ENCODE assay signal across 1 cellular context in the genomic region with DNA sequence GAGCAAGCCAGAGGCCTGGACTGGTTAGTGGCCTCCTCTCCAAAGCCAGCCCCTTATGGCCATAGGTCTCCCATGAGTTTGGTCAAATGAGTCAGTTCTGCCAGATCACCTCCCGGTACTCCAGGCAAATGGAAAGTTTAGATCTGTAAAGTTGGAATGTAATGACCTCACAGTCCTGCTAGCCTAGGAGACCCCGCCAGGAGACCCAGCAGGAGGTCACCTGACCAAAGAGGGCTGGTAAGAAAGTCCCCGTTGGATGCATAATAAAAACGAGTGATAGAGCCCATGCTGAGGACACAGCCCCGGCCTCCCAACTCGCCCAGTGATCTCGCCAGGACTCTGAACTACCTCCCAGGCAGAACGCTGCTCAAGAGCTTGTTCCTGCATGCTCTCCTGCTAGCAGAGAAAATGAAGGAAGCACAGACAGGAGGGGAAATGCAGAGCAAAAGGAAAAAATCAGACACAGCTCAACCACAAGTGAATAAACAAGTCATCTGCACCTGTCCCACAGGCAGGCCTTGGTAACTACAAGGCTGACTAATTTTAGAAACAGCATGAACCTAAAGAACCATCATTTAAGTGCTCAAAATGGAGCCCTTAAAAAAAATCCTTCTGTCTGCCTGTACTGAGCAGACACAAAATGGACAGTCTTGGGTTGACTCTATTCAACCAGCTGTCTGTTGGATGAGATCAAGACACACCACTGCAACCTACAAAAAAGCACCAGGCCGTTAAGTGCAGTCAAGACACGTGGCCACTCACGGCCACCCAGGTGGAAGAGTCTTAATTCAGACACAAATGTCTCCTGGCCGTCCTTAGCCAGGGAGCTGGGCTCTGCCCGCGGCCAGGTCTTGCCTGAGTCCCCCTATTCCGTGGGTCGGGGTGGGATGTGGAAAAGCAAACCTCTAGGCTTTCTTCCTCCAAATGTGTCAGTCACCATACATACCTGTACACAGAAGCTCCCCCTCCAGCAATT.
A peak's percentile ranks its signal among the peaks of the same experiment; 100 is the strongest.
TF ChIP-seq lines count a peak whose summit lies in the region.

No MANE protein-coding gene starts in this region.

TF ChIP-seq in WTC11, 78 proteins besides CTCF, POLR2A, EP300 and RAD21 (continued from another document):
- TF ChIP-seq NFYB (CRISPR knock-in tag; conservative IDR thresholded peaks at IDR 0.05; ENCODE audit: low read depth) (no peak), EMX1 (CRISPR knock-in tag; IDR thresholded peaks at IDR 0.05) (0 out of 2 replicates have a peak, but pooled peaks have one; percentile 24), ZNF416 (CRISPR knock-in tag; IDR thresholded peaks at IDR 0.05) (no peak), FOXP1 (CRISPR knock-in tag; IDR thresholded peaks at IDR 0.05; ENCODE audit: borderline replicate concordance) (no peak), PRRX2 (CRISPR knock-in tag; IDR thresholded peaks at IDR 0.05) (0 out of 2 replicates have a peak, but pooled peaks have one; percentile 21), TEAD1 (CRISPR knock-in tag; IDR thresholded peaks at IDR 0.05) (peak; percentile 28), MYBL2 (CRISPR knock-in tag; IDR thresholded peaks at IDR 0.05) (no peak), ZNF317 (CRISPR knock-in tag; IDR thresholded peaks at IDR 0.05; ENCODE audit: borderline replicate concordance, low read depth) (no peak), OVOL2 (CRISPR knock-in tag; IDR thresholded peaks at IDR 0.05; ENCODE audit: borderline replicate concordance) (no peak)
- TF ChIP-seq, protein P1, sequence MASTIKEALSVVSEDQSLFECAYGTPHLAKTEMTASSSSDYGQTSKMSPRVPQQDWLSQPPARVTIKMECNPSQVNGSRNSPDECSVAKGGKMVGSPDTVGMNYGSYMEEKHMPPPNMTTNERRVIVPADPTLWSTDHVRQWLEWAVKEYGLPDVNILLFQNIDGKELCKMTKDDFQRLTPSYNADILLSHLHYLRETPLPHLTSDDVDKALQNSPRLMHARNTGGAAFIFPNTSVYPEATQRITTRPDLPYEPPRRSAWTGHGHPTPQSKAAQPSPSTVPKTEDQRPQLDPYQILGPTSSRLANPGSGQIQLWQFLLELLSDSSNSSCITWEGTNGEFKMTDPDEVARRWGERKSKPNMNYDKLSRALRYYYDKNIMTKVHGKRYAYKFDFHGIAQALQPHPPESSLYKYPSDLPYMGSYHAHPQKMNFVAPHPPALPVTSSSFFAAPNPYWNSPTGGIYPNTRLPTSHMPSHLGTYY (CRISPR knock-in tag; IDR thresholded peaks at IDR 0.05), result peak; percentile 41; the same call in 1 of the 2 replicates
